In genomic region chr6:35897036-35897435, GRCh38 we compare ENCODE assay signal across 8 cellular contexts.
"Had no signal": no experiment of that assay in that cellular context is flagged by ENCODE, and none has a peak within 500 bp of the region (broad histone marks: within the 10 kb centered on the region; RNA-seq: fewer than 3 reads in every experiment).

No MANE protein-coding gene starts in this region.

- H3K9me3 Mint-ChIP-seq: HFFc6 had no signal

- H3K27ac ChIP-seq: GM23248 had no signal

- H3K27ac Mint-ChIP-seq: HFFc6 had no signal

- H3K9me3 ChIP-seq: HAP-1 had no signal

- H3K4me3 ChIP-seq: GM23248, HAP-1 had no signal

- H3K4me3 Mint-ChIP-seq: HFFc6 had no signal

- DNase-seq: GM23248, GOT3, H7, HFFc6, IMR-90, KBM-7 had no signal

- ATAC-seq: HCT116 had no signal
